12 cellular contexts compared by ENCODE assay signal in the genomic region with DNA sequence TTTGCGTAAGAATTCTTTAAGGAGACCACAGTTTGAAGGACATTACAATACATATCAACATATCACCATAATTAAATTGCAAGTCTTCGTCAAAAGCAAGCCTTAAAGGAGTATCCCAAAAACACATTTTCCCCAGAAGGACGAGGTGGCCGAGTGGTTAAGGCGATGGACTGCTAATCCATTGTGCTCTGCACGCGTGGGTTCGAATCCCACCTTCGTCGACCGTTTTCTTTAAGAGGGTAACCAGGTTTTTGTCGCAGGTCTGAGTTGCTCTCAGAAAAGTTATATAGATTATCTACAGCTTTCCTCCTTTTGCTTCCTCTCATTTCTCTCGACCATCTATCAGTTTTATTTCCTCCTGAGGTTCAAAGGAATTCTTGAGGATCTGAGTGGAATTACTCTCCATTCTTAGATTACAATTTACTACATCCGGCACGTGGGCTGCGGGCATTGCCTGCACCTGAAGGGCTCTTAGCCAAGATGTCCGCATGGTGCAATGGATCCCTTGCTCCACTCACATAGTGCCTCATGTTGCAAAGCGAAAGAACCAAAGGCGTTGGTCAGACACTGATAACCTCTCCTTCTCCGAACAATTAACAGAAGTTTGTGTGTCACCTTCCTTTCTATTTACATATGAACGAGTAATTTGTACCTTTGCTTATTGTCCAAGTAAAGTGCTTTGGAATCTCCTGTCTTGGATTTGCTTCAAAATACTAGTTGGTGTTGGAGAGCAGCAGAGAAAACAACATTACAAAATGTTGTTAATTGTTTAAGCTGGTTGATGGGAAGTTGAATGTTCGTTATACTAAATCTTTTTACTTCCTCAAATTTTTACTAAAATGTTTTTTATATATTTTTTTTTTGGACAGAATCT. TPM values are rescaled to one million over a fixed set of nuclear protein-coding genes. Genes with fewer than 3 reads are reported as not detected.
A peak's percentile ranks its signal among the peaks of the same experiment; 100 is the strongest.
DNase-seq lines count a peak whose midpoint lies in the region; ATAC-seq and TF ChIP-seq lines count a peak whose summit lies in the region.
"Had no signal": no experiment of that assay in that cellular context is flagged by ENCODE, and none has a peak within 500 bp of the region (broad histone marks: within the 10 kb centered on the region; RNA-seq: fewer than 3 reads in every experiment).

No MANE protein-coding gene starts in this region.

- no peak for TF ChIP-seq CTCF in sigmoid colon (IDR thresholded peaks at IDR 0.05)
- TF ChIP-seq CTCF in heart right ventricle (IDR thresholded peaks at IDR 0.05): no peak

- no peaks in the 10 kb centered on the region for H3K4me1 ChIP-seq in ectodermal cell (ENCODE audit: control insufficient read depth, insufficient read depth, low read length)
- H3K4me1 ChIP-seq in sigmoid colon: no peaks in the 10 kb centered on the region
- peaks cover 0 to 4% (median 0%) of the 10 kb centered on the region in 9 donors for H3K4me1 ChIP-seq in heart right ventricle

- CTCF ChIA-PET in activated naive CD4-positive, alpha-beta T cell treated with anti-CD3 and anti-CD28 coated beads, Interleukin-2, amount 10 ng/mL, durations not matched to agents 7 days and 5 days (lab: Charles Lee): no interaction called here

- H3K36me3 ChIP-seq in ectodermal cell (ENCODE audit: control insufficient read depth, insufficient read depth, low read length) (no peaks in the 10 kb centered on the region), sigmoid colon (no peaks in the 10 kb centered on the region), heart right ventricle (no peaks in the 10 kb centered on the region)

- H3K4me3 Mint-ChIP-seq in activated naive CD4-positive, alpha-beta T cell treated with anti-CD3 and anti-CD28 coated beads, Interleukin-2, amount 10 ng/mL, durations not matched to agents 7 days and 5 days: no peak overlapping the region

- peaks cover 16% of the 10 kb centered on the region for H3K9me3 Mint-ChIP-seq in activated naive CD4-positive, alpha-beta T cell treated with anti-CD3 and anti-CD28 coated beads, Interleukin-2, amount 10 ng/mL, durations not matched to agents 7 days and 5 days
- H3K9me3 Mint-ChIP-seq in activated naive CD4-positive, alpha-beta T cell treated with anti-CD3 and anti-CD28 coated beads, Interleukin-2, amount 50 U/mL, for 72 hours: peaks cover 22 to 28% of the 10 kb centered on the region in 2 donors

- peaks cover 65% of the 10 kb centered on the region for H3K27me3 Mint-ChIP-seq in activated naive CD4-positive, alpha-beta T cell treated with anti-CD3 and anti-CD28 coated beads, Interleukin-2, amount 10 ng/mL, durations not matched to agents 7 days and 5 days

- ATAC-seq in activated naive CD4-positive, alpha-beta T cell treated with anti-CD3 and anti-CD28 coated beads, Interleukin-2, amount 50 U/mL, for 72 hours: no peak
- no peak for ATAC-seq in heart right ventricle

- peak overlapping the region; percentile 27 for H3K4me3 ChIP-seq in ectodermal cell (ENCODE audit: insufficient read depth, low read depth, low read length)
- H3K4me3 ChIP-seq in sigmoid colon: no peak overlapping the region
- no peak overlapping the region for H3K4me3 ChIP-seq in heart right ventricle

- WGBS in ectodermal cell, 2 experiments: 21 to 22% methylated on average over 20 to 21 of the region's 22 CpGs
- WGBS in sigmoid colon, 2 donors: 22 to 25% methylated on average over 22 of the region's 22 CpGs
- WGBS in heart right ventricle, 2 donors: 22% methylated on average over 22 of the region's 22 CpGs

- intact Hi-C loops in sigmoid colon (cut with DNase I) (no loop called here), heart right ventricle (cut with DNase I) (no loop called here)

- H3K9me3 ChIP-seq in ectodermal cell (ENCODE audit: control insufficient read depth, low read length) (no peaks in the 10 kb centered on the region), sigmoid colon (peaks cover 0 to 4% (median 3%) of the 10 kb centered on the region in 4 donors), heart right ventricle (peaks cover 0 to 11% (median 0%) of the 10 kb centered on the region in 11 donors)

- peaks cover 59% of the 10 kb centered on the region for H3K27me3 ChIP-seq in ectodermal cell (ENCODE audit: control insufficient read depth, insufficient read depth, low read length, poor library complexity, severe bottlenecking)
- peaks cover 17 to 100% (median 78%) of the 10 kb centered on the region in 3 donors for H3K27me3 ChIP-seq in sigmoid colon
- peaks cover 17 to 100% (median 100%) of the 10 kb centered on the region in 7 donors for H3K27me3 ChIP-seq in heart right ventricle

- H3K27ac ChIP-seq in ectodermal cell (ENCODE audit: insufficient read depth, low read depth, low read length, poor library complexity, severe bottlenecking) (no peak overlapping the region), sigmoid colon (no peak overlapping the region), heart right ventricle (no peak overlapping the region)

- no peaks in the 10 kb centered on the region for H3K4me1 Mint-ChIP-seq in activated naive CD4-positive, alpha-beta T cell treated with anti-CD3 and anti-CD28 coated beads, Interleukin-2, amount 10 ng/mL, durations not matched to agents 7 days and 5 days

- peak overlapping the region; percentile 68 for H3K27ac Mint-ChIP-seq in activated naive CD4-positive, alpha-beta T cell treated with anti-CD3 and anti-CD28 coated beads, Interleukin-2, amount 10 ng/mL, durations not matched to agents 7 days and 5 days
- peak overlapping the region in 1 of 2 donors; percentile 58 for H3K27ac Mint-ChIP-seq in activated naive CD4-positive, alpha-beta T cell treated with anti-CD3 and anti-CD28 coated beads, Interleukin-2, amount 50 U/mL, for 72 hours

- TF ChIP-seq EP300 in sigmoid colon (IDR thresholded peaks at IDR 0.05): no peak

- DNase-seq in activated naive CD4-positive, alpha-beta T cell treated with anti-CD3 and anti-CD28 coated beads, Interleukin-2, amount 10 ng/mL, durations not matched to agents 7 days and 5 days: no peak
- DNase-seq in activated naive CD4-positive, alpha-beta T cell treated with anti-CD3 and anti-CD28 coated beads, Interleukin-2, amount 50 U/mL, for 72 hours (ENCODE audit: low spot score in 2 of 2): no peak
- DNase-seq in NCI-H748 (lab: John Stamatoyannopoulos, UW; ENCODE audit: unreplicated experiment) (peak; percentile 83), sigmoid colon (no peak), heart right ventricle (no peak), germinal center (ENCODE audit: low spot score) (no peak)
- peak; percentile 23 to 36 for DNase-seq in stimulated activated CD8-positive, alpha-beta memory T cell treated with anti-CD3 and anti-CD28 coated beads, Interleukin-2, amount 100 ng/mL, for 48 hours (ENCODE audit: low read depth in 2 of 2)
- DNase-seq: effector CD8-positive, alpha-beta T cell; GF-D8 had no signal

- TF ChIP-seq POLR2A in sigmoid colon (IDR thresholded peaks at IDR 0.05): no peak

- H3K36me3 Mint-ChIP-seq in activated naive CD4-positive, alpha-beta T cell treated with anti-CD3 and anti-CD28 coated beads, Interleukin-2, amount 10 ng/mL, durations not matched to agents 7 days and 5 days: peaks cover 10% of the 10 kb centered on the region
- peaks cover 49 to 50% of the 10 kb centered on the region in 2 donors for H3K36me3 Mint-ChIP-seq in activated naive CD4-positive, alpha-beta T cell treated with anti-CD3 and anti-CD28 coated beads, Interleukin-2, amount 50 U/mL, for 72 hours

RNA-seq across cellular contexts. Expression of gene POM121L2, which starts 14.0 kb away (rescaled TPM):
- total RNA-seq in activated naive CD4-positive, alpha-beta T cell treated with anti-CD3 and anti-CD28 coated beads, Interleukin-2, amount 50 U/mL, for 72 hours: not detected
- not detected for polyA plus RNA-seq in ectodermal cell (2013, experiment 1 of 4)
- polyA plus RNA-seq in ectodermal cell (2013, experiment 2 of 4): not detected
- polyA plus RNA-seq in ectodermal cell (2013, experiment 3 of 4): not detected
- polyA plus RNA-seq in ectodermal cell (2013, experiment 4 of 4): not detected
- total RNA-seq in sigmoid colon (not detected), heart right ventricle (not detected)
- polyA plus RNA-seq in sigmoid colon (not detected), heart right ventricle (not detected)
- total RNA-seq: OCI-LY7, renal cortical epithelial cell had no signal

RNA-seq across cellular contexts. Expression of gene PRSS16, which starts 50.6 kb away (rescaled TPM):
- 1 to 10 TPM; 1.3 to 2.5 TPM for total RNA-seq in activated naive CD4-positive, alpha-beta T cell treated with anti-CD3 and anti-CD28 coated beads, Interleukin-2, amount 50 U/mL, for 72 hours
- polyA plus RNA-seq in ectodermal cell (2013, experiment 1 of 4): 6.2 TPM
- 3.9 TPM for polyA plus RNA-seq in ectodermal cell (2013, experiment 2 of 4)
- 3.8 TPM for polyA plus RNA-seq in ectodermal cell (2013, experiment 3 of 4)
- 6.0 TPM for polyA plus RNA-seq in ectodermal cell (2013, experiment 4 of 4)
- total RNA-seq in sigmoid colon (not detected), heart right ventricle (under 1 TPM in 2 of 10 donors, not detected in 8; 0.23 to 0.57 TPM)
- polyA plus RNA-seq in sigmoid colon (10 to 100 TPM; 13.3 to 28.7 (median 27.0) TPM), heart right ventricle (not detected)

Comparison
In these comparisons a context has a peak if more than half of its experiments do, and no peak if none do; other contexts are left out.
1. DNase-seq: peak in NCI-H748 (single experiment) and stimulated activated CD8-positive, alpha-beta memory T cell treated with anti-CD3 and anti-CD28 coated beads, Interleukin-2, amount 100 ng/mL, for 48 hours (2 of 2); none in activated naive CD4-positive, alpha-beta T cell treated with anti-CD3 and anti-CD28 coated beads, Interleukin-2, amount 10 ng/mL, durations not matched to agents 7 days and 5 days (single experiment), activated naive CD4-positive, alpha-beta T cell treated with anti-CD3 and anti-CD28 coated beads, Interleukin-2, amount 50 U/mL, for 72 hours (0 of 2), sigmoid colon (single experiment), heart right ventricle (0 of 2) and germinal center (single experiment).